In the genomic region with DNA sequence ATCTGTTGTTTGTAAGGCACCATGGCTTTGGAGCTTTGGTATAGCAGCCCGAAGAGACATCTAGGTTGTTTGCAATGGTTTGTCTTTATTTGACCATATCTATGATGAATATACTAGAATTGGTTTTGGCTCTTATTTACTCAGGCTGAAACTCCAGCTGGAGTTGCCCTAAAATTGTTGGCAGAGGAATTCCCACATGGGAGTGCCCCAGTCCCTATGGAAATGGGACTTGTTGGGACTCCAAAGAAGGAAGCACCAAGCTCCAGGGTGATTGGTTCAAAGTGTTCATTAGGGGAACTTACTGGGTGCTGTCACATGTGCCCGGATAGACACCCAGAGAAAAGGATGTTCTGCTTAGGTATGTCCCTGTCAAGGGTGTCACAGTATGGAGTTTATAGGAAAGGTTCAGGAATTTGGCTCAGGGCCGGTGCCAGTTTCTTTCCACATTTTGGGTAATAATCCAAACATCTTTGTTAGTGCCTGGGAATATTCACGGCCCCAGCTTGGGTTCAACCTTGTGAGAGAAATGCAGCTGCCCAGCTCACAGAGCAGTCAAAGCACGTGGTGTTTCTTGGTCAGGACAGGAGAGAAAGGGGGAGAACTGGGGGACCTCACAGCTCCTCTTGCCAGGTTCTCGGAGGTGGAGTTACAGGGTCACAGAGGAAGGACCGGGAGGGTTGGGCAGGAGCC, we compare ENCODE assay signal across 26 cellular contexts.
DNase-seq lines count a peak whose midpoint lies in the region; ATAC-seq, FAIRE-seq and TF ChIP-seq lines count a peak whose summit lies in the region.
"Had no signal": no experiment of that assay in that cellular context is flagged by ENCODE, and none has a peak within 500 bp of the region (broad histone marks: within the 10 kb centered on the region; RNA-seq: fewer than 3 reads in every experiment).

No MANE protein-coding gene starts in this region.

- H3K27ac ChIP-seq in K562 (ENCODE audit: extremely low read depth, low read depth, low read length) (no peak overlapping the region), vagina (no peak overlapping the region)
- H3K27ac ChIP-seq: A549; BLaER1 treated with 17β-estradiol and CSF1 and Interleukin-3, amounts not matched to agents 10 nM and 100 nM had no signal

- peaks cover 4% of the 10 kb centered on the region for H3K27me3 Mint-ChIP-seq in osteocyte (ENCODE audit: unreplicated experiment)
- no peaks in the 10 kb centered on the region for H3K27me3 Mint-ChIP-seq in activated T-helper 2 cell treated with anti-CD3 and anti-CD28 coated beads, Interferon-gamma antibody, Interleukin-2, Interleukin-4, amounts not matched to agents 10 μg/mL and 5 μg/mL and 100 μg/mL, durations not matched to agents 14 hours and 24 hours and 36 hours (ENCODE audit: low read depth)
- H3K27me3 Mint-ChIP-seq: CD4-positive, alpha-beta T cell; CD8-positive, alpha-beta memory T cell had no signal

- DNase-seq in K562 (ENCODE audit: extremely low read depth in 1 of 4, low spot score in 3 of 4) (no peak), left lobe of liver (ENCODE audit: low spot score) (peak; percentile 23), osteocyte (ENCODE audit: extremely low spot score, unreplicated experiment) (peak; percentile 72), vagina (ENCODE audit: extremely low spot score in 2 of 2) (peak; percentile 52), NCI-H82 treated with DMSO at 0.1 percent for 48 hours (lab: John Stamatoyannopoulos, UW; ENCODE audit: unreplicated experiment) (no peak)
- no peak for DNase-seq in activated T-helper 2 cell treated with anti-CD3 and anti-CD28 coated beads, Interferon-gamma antibody, Interleukin-2, Interleukin-4, amounts not matched to agents 10 μg/mL and 5 μg/mL and 100 μg/mL, durations not matched to agents 14 hours and 24 hours and 36 hours (ENCODE audit: low spot score)
- DNase-seq: 8988T; ACHN; AML-193; BE2C; CD4-positive, alpha-beta T cell; CD8-positive, alpha-beta memory T cell; DMS 273 treated with DMSO at 0.1 percent for 48 hours; DMS79; GF-D8; GOT3; HFFc6 had no signal

- no peak for ATAC-seq in K562
- ATAC-seq in left lobe of liver, result no peak
- no peak for ATAC-seq in HG03280 (IDR thresholded peaks at IDR 0.05; ENCODE audit: unreplicated experiment)
- ATAC-seq: A549 had no signal

- WGBS in K562 (ENCODE audit: insufficient coverage, low coverage, missing lambda C conversion rate), result 43% methylated on average over 7 of the region's 7 CpGs

- H3K4me3 Mint-ChIP-seq in osteocyte (ENCODE audit: unreplicated experiment), result no peak overlapping the region
- no peak overlapping the region for H3K4me3 Mint-ChIP-seq in activated T-helper 2 cell treated with anti-CD3 and anti-CD28 coated beads, Interferon-gamma antibody, Interleukin-2, Interleukin-4, amounts not matched to agents 10 μg/mL and 5 μg/mL and 100 μg/mL, durations not matched to agents 14 hours and 24 hours and 36 hours (ENCODE audit: low read depth)
- H3K4me3 Mint-ChIP-seq: CD14-positive monocyte; CD4-positive, alpha-beta T cell; CD8-positive, alpha-beta memory T cell; HFFc6 had no signal

- no peaks in the 10 kb centered on the region for H3K9me3 ChIP-seq in K562 (replicated peaks; ENCODE audit: control insufficient read depth, insufficient read depth, low read depth, low read length)
- H3K9me3 ChIP-seq in vagina, result no peaks in the 10 kb centered on the region
- H3K9me3 ChIP-seq: A549; BE2C; BLaER1 treated with 17β-estradiol and CSF1 and Interleukin-3, amounts not matched to agents 10 nM and 100 nM; HAP-1 had no signal

- TF ChIP-seq CTCF in K562 (IDR thresholded peaks at IDR 0.05 in 2 of 3, conservative IDR thresholded peaks at IDR 0.05 in 1 of 3; ENCODE audit: insufficient read depth in 2 of 3, low read depth in 1 of 3, low read length in 3 of 3) (no peak), osteocyte (IDR thresholded peaks at IDR 0.05) (no peak), vagina (IDR thresholded peaks at IDR 0.05) (no peak)

- no peak overlapping the region for H3K27ac Mint-ChIP-seq in osteocyte (ENCODE audit: unreplicated experiment)
- no peak overlapping the region for H3K27ac Mint-ChIP-seq in activated T-helper 2 cell treated with anti-CD3 and anti-CD28 coated beads, Interferon-gamma antibody, Interleukin-2, Interleukin-4, amounts not matched to agents 10 μg/mL and 5 μg/mL and 100 μg/mL, durations not matched to agents 14 hours and 24 hours and 36 hours
- H3K27ac Mint-ChIP-seq: CD4-positive, alpha-beta T cell; CD8-positive, alpha-beta memory T cell; HFFc6 had no signal

- H3K4me1 ChIP-seq in K562 (replicated peaks in 1 of 2; ENCODE audit: control insufficient read depth in 2 of 2, insufficient read depth in 2 of 2, low read length in 2 of 2) (peaks cover 0 to 4% of the 10 kb centered on the region in 2 experiments; a peak in 2 of 5 replicates), vagina (no peaks in the 10 kb centered on the region)
- H3K4me1 ChIP-seq: A549, BE2C, HAP-1 had no signal

- no peaks in the 10 kb centered on the region for H3K9me1 ChIP-seq in K562 (ENCODE audit: control insufficient read depth, insufficient read depth, low read length)

- no peaks in the 10 kb centered on the region for H3K9me3 Mint-ChIP-seq in osteocyte (ENCODE audit: unreplicated experiment)
- H3K9me3 Mint-ChIP-seq in activated T-helper 2 cell treated with anti-CD3 and anti-CD28 coated beads, Interferon-gamma antibody, Interleukin-2, Interleukin-4, amounts not matched to agents 10 μg/mL and 5 μg/mL and 100 μg/mL, durations not matched to agents 14 hours and 24 hours and 36 hours, result no peaks in the 10 kb centered on the region
- H3K9me3 Mint-ChIP-seq: CD4-positive, alpha-beta T cell; HFFc6 had no signal

- no peak for FAIRE-seq in K562 (lab: Jason Lieb, UNC)
- FAIRE-seq: A549, D721Med, GM12891, GM18507, H54 had no signal

- H3K36me3 ChIP-seq in K562 (ENCODE audit: control insufficient read depth, insufficient read depth, low read length) (no peaks in the 10 kb centered on the region), vagina (no peaks in the 10 kb centered on the region)
- H3K36me3 ChIP-seq: BE2C; BLaER1 treated with 17β-estradiol and CSF1 and Interleukin-3, amounts not matched to agents 10 nM and 100 nM; HAP-1 had no signal

- CTCF ChIA-PET in K562 (lab: Yijun Ruan, JAX; ENCODE audit: low intra/inter-chr PET ratio), result interaction anchor here (0.7 kb wide), 1 partner anchor 66 kb away, joined by 3 read pairs; no protein-coding TSS in a partner anchor

- no peaks in the 10 kb centered on the region for H3K27me3 ChIP-seq in K562 (ENCODE audit: control insufficient read depth in 2 of 2, insufficient read depth in 2 of 2, low read length in 2 of 2)
- H3K27me3 ChIP-seq in vagina, result no peaks in the 10 kb centered on the region
- H3K27me3 ChIP-seq: BE2C; BLaER1 treated with 17β-estradiol and CSF1 and Interleukin-3, amounts not matched to agents 10 nM and 100 nM had no signal

- H3K4me2 ChIP-seq in K562 (ENCODE audit: insufficient read depth, low read length), result no peak overlapping the region
- H3K4me2 ChIP-seq: A549; BLaER1 treated with 17β-estradiol and CSF1 and Interleukin-3, amounts not matched to agents 10 nM and 100 nM had no signal

- H3K4me3 ChIP-seq in K562 (no peak overlapping the region), vagina (no peak overlapping the region)
- H3K4me3 ChIP-seq: A549; BLaER1 treated with 17β-estradiol and CSF1 and Interleukin-3, amounts not matched to agents 10 nM and 100 nM; HAP-1 had no signal

- no peaks in the 10 kb centered on the region for H3K36me3 Mint-ChIP-seq in osteocyte (ENCODE audit: unreplicated experiment)
- H3K36me3 Mint-ChIP-seq in activated T-helper 2 cell treated with anti-CD3 and anti-CD28 coated beads, Interferon-gamma antibody, Interleukin-2, Interleukin-4, amounts not matched to agents 10 μg/mL and 5 μg/mL and 100 μg/mL, durations not matched to agents 14 hours and 24 hours and 36 hours (ENCODE audit: low read depth), result no peaks in the 10 kb centered on the region
- H3K36me3 Mint-ChIP-seq: CD14-positive monocyte; CD8-positive, alpha-beta memory T cell had no signal

- H3K4me1 Mint-ChIP-seq in osteocyte (ENCODE audit: unreplicated experiment), result no peaks in the 10 kb centered on the region
- H3K4me1 Mint-ChIP-seq in activated T-helper 2 cell treated with anti-CD3 and anti-CD28 coated beads, Interferon-gamma antibody, Interleukin-2, Interleukin-4, amounts not matched to agents 10 μg/mL and 5 μg/mL and 100 μg/mL, durations not matched to agents 14 hours and 24 hours and 36 hours (ENCODE audit: low read depth), result no peaks in the 10 kb centered on the region
- H3K4me1 Mint-ChIP-seq: CD14-positive monocyte; CD8-positive, alpha-beta memory T cell had no signal

- H4K20me1 ChIP-seq in K562 (replicated peaks; ENCODE audit: control insufficient read depth, insufficient read depth, low read length), result no peaks in the 10 kb centered on the region
- H4K20me1 ChIP-seq: BLaER1 treated with 17β-estradiol and CSF1 and Interleukin-3, amounts not matched to agents 10 nM and 100 nM had no signal

- POLR2A ChIA-PET in K562 (lab: Yijun Ruan, JAX), result interaction anchor here (1.0 kb wide), 1 partner anchor 15 kb away, joined by 4 read pairs; no protein-coding TSS in a partner anchor

- no peak for TF ChIP-seq RAD21 in K562 (CRISPR knock-in tag; conservative IDR thresholded peaks at IDR 0.05 in 1 of 2, IDR thresholded peaks at IDR 0.05 in 1 of 2)

- H3K79me2 ChIP-seq in K562 (ENCODE audit: control insufficient read depth, insufficient read depth, low read length), result no peaks in the 10 kb centered on the region

- H2AFZ ChIP-seq in K562 (ENCODE audit: low read depth, low read length), result peak overlapping the region; percentile 57; the same call in 1 of the 2 replicates

- in situ Hi-C loops in K562 (cut with MboI), result no loop called here

- no peak overlapping the region for H3K9ac ChIP-seq in K562 (ENCODE audit: insufficient read depth in 1 of 2, low read depth in 2 of 2, low read length in 2 of 2)
- H3K9ac ChIP-seq: BLaER1 treated with 17β-estradiol and CSF1 and Interleukin-3, amounts not matched to agents 10 nM and 100 nM had no signal

- intact Hi-C loops in K562 (cut with micrococcal nuclease), result no loop called here
- intact Hi-C loops in vagina (cut with DNase I), result no loop called here
- intact Hi-C loops in activated T-helper 2 cell treated with anti-CD3 and anti-CD28 coated beads, Interferon-gamma antibody, Interleukin-2, Interleukin-4, amounts not matched to agents 10 μg/mL and 5 μg/mL and 100 μg/mL, durations not matched to agents 14 hours and 24 hours and 36 hours (cut with micrococcal nuclease), result no loop called here

- no peak for TF ChIP-seq POLR2A in K562 (conservative IDR thresholded peaks at IDR 0.05)
- TF ChIP-seq POLR2A in vagina (IDR thresholded peaks at IDR 0.05), result no peak

- BruUV-seq in K562 (replicated peaks; lab: Mats Ljungman, UMichigan), result no TSS peak

- no peak for TF ChIP-seq EP300 in K562 (IDR thresholded peaks at IDR 0.05; ENCODE audit: low read length)

TF ChIP-seq in K562, 482 proteins besides CTCF, POLR2A, EP300 and RAD21 (continues in another document):
- TF ChIP-seq HSF4 (CRISPR knock-in tag; IDR thresholded peaks at IDR 0.05; ENCODE audit: borderline replicate concordance) (no peak), NCOA1 (IDR thresholded peaks at IDR 0.05; ENCODE audit: low read depth) (no peak)

Comparison
In these comparisons a context has a peak if more than half of its experiments do, and no peak if none do; other contexts are left out.
1. DNase-seq: peak in left lobe of liver (single experiment), osteocyte (single experiment) and vagina (2 of 2); none in K562 (0 of 4), NCI-H82 treated with DMSO at 0.1 percent for 48 hours (single experiment) and activated T-helper 2 cell treated with anti-CD3 and anti-CD28 coated beads, Interferon-gamma antibody, Interleukin-2, Interleukin-4, amounts not matched to agents 10 μg/mL and 5 μg/mL and 100 μg/mL, durations not matched to agents 14 hours and 24 hours and 36 hours (single experiment).